ENCODE assay signal across 9 cellular contexts in genomic region chr18:50306944-50307343, GRCh38. TPM values are rescaled to one million over a fixed set of nuclear protein-coding genes. Genes with fewer than 3 reads are reported as not detected.
DNase-seq lines count a peak whose midpoint lies in the region; ATAC-seq, FAIRE-seq and TF ChIP-seq lines count a peak whose summit lies in the region.
"Had no signal": no experiment of that assay in that cellular context is flagged by ENCODE, and none has a peak within 500 bp of the region (broad histone marks: within the 10 kb centered on the region; RNA-seq: fewer than 3 reads in every experiment).

No MANE protein-coding gene starts in this region.

- ATAC-seq in natural killer cell treated with Interleukin-12 subunit alpha and Interleukin-12 subunit beta and Interleukin-15 and Interleukin-18, amount 100 ng/mL, for 72 hours: no peak
- no peak for ATAC-seq in GM21360 (IDR thresholded peaks at IDR 0.05; ENCODE audit: unreplicated experiment)

- no peak for FAIRE-seq in GM12891 (lab: Jason Lieb, UNC)

- H3K36me3 ChIP-seq in CD4-positive, alpha-beta memory T cell (ENCODE audit: insufficient read depth, low read length): no peaks in the 10 kb centered on the region
- H3K36me3 ChIP-seq: upper lobe of left lung had no signal

- POLR2A ChIA-PET in CD4-positive, alpha-beta memory T cell (lab: Charles Lee; ENCODE audit: partially characterized antibody): interaction anchor here (1.0 to 2.2 kb wide), 6 partner anchors 9 to 820 kb away, joined by 4 to 29 read pairs (median 8); partner anchors contain the start of genes C18orf32, MBD1 and SKA1

- H3K36me3 Mint-ChIP-seq in CD4-positive, alpha-beta memory T cell: no peaks in the 10 kb centered on the region
- H3K36me3 Mint-ChIP-seq in natural killer cell treated with Interleukin-12 subunit alpha and Interleukin-12 subunit beta and Interleukin-15 and Interleukin-18, amount 100 ng/mL, for 72 hours: no peaks in the 10 kb centered on the region

- H3K4me3 Mint-ChIP-seq in CD4-positive, alpha-beta memory T cell: peak overlapping the region; percentile 49 to 97 (median 94)
- peak overlapping the region; percentile 86 for H3K4me3 Mint-ChIP-seq in natural killer cell treated with Interleukin-12 subunit alpha and Interleukin-12 subunit beta and Interleukin-15 and Interleukin-18, amount 100 ng/mL, for 72 hours

- no peak for DNase-seq in CD4-positive, alpha-beta memory T cell
- DNase-seq in Jurkat, Clone E6-1 (ENCODE audit: low read depth, low spot score): no peak
- DNase-seq in caudate nucleus (lab: John Stamatoyannopoulos, UW): no peak
- DNase-seq in natural killer cell treated with Interleukin-12 subunit alpha and Interleukin-12 subunit beta and Interleukin-15 and Interleukin-18, amount 100 ng/mL, for 72 hours (ENCODE audit: low spot score): no peak
- no peak for DNase-seq in NCI-H2227 (lab: John Stamatoyannopoulos, UW; ENCODE audit: unreplicated experiment)
- DNase-seq in NCI-H2107 (lab: John Stamatoyannopoulos, UW): no peak
- no peak for DNase-seq in GM12891 (ENCODE audit: insufficient read length, low spot score)

- CTCF ChIA-PET in CD4-positive, alpha-beta memory T cell (lab: Charles Lee; ENCODE audit: partially characterized antibody): interaction anchor here (1.1 to 3.0 kb wide), 4 partner anchors 18 to 50 kb away, joined by 3 to 9 read pairs (median 6); partner anchors contain the start of gene MBD1

- no peak for TF ChIP-seq POLR2A in GM12891 (IDR thresholded peaks at IDR 0.05; ENCODE audit: low read depth, low read length)

- intact Hi-C loops in CD4-positive, alpha-beta memory T cell (cut with micrococcal nuclease): loop anchor here (1.0 to 5.0 kb wide), 6 partner anchors 9 to 68 kb away; partner anchors contain the start of genes CFAP53, CXXC1, MBD1 and SKA1

- H3K4me3 ChIP-seq in CD4-positive, alpha-beta memory T cell (ENCODE audit: low read length in 2 of 2): peak overlapping the region in 1 of 2 donors; percentile 53
- peak overlapping the region; percentile 57 for H3K4me3 ChIP-seq in Jurkat, Clone E6-1 (ENCODE audit: low read length)

- H3K4me1 Mint-ChIP-seq in CD4-positive, alpha-beta memory T cell: peaks cover 8 to 21% (median 14%) of the 10 kb centered on the region in 4 donors
- peaks cover 9 to 12% of the 10 kb centered on the region in 2 donors for H3K4me1 Mint-ChIP-seq in natural killer cell treated with Interleukin-12 subunit alpha and Interleukin-12 subunit beta and Interleukin-15 and Interleukin-18, amount 100 ng/mL, for 72 hours (ENCODE audit: low read depth in 2 of 2)

- peak overlapping the region in 4 of 7 donors; percentile 27 to 67 (median 58) for H3K27ac Mint-ChIP-seq in CD4-positive, alpha-beta memory T cell
- H3K27ac Mint-ChIP-seq in natural killer cell treated with Interleukin-12 subunit alpha and Interleukin-12 subunit beta and Interleukin-15 and Interleukin-18, amount 100 ng/mL, for 72 hours: no peak overlapping the region

- H3K4me1 ChIP-seq in CD4-positive, alpha-beta memory T cell (ENCODE audit: insufficient read depth, low read length): peaks cover 15% of the 10 kb centered on the region

- peaks cover 0 to 8% (median 4%) of the 10 kb centered on the region in 8 donors for H3K9me3 Mint-ChIP-seq in CD4-positive, alpha-beta memory T cell
- H3K9me3 Mint-ChIP-seq in natural killer cell treated with Interleukin-12 subunit alpha and Interleukin-12 subunit beta and Interleukin-15 and Interleukin-18, amount 100 ng/mL, for 72 hours: no peaks in the 10 kb centered on the region

- peaks cover 0 to 6% of the 10 kb centered on the region in 2 donors for H3K9me3 ChIP-seq in CD4-positive, alpha-beta memory T cell (ENCODE audit: control insufficient read depth in 1 of 2, low read length in 2 of 2)

- no peaks in the 10 kb centered on the region for H3K27me3 ChIP-seq in CD4-positive, alpha-beta memory T cell (ENCODE audit: insufficient read depth, low read length)
- H3K27me3 ChIP-seq: upper lobe of left lung had no signal

- no peak overlapping the region for H3K27ac ChIP-seq in CD4-positive, alpha-beta memory T cell (ENCODE audit: low read depth, low read length)
- peak overlapping the region; percentile 49 for H3K27ac ChIP-seq in caudate nucleus (ENCODE audit: low read depth, low read length)

- peaks cover 13 to 26% of the 10 kb centered on the region in 2 donors for H3K27me3 Mint-ChIP-seq in CD4-positive, alpha-beta memory T cell
- H3K27me3 Mint-ChIP-seq in natural killer cell treated with Interleukin-12 subunit alpha and Interleukin-12 subunit beta and Interleukin-15 and Interleukin-18, amount 100 ng/mL, for 72 hours: peaks cover 6 to 27% of the 10 kb centered on the region in 2 donors

TF ChIP-seq in GM12891, 5 proteins besides CTCF, POLR2A, EP300 and RAD21:
- TF ChIP-seq SPI1 (IDR thresholded peaks at IDR 0.05; ENCODE audit: low read depth, low read length) (no peak), PAX5 (IDR thresholded peaks at IDR 0.05; ENCODE audit: insufficient read depth, low read length, severe bottlenecking) (no peak), POLR2AphosphoS5 (IDR thresholded peaks at IDR 0.05; ENCODE audit: low read depth, low read length) (no peak), TAF1 (IDR thresholded peaks at IDR 0.05; ENCODE audit: low read depth, low read length) (no peak), POU2F2 (IDR thresholded peaks at IDR 0.05; ENCODE audit: low read depth, low read length) (no peak)
TF ChIP-seq in GM12891: peak in this region for 0.

RNA-seq across cellular contexts. Expression of gene CXXC1, which starts 19.5 kb away (rescaled TPM):
- total RNA-seq in CD4-positive, alpha-beta memory T cell: 100 to 1,000 TPM; 165 to 191 TPM
- polyA plus RNA-seq in CD4-positive, alpha-beta memory T cell: 10 to 100 TPM; 38.1 to 80.8 TPM
- polyA plus RNA-seq in Jurkat, Clone E6-1 (2012; ENCODE audit: insufficient read depth, insufficient read length): 139 TPM
- 100 to 1,000 TPM; 108 to 162 TPM for total RNA-seq in natural killer cell treated with Interleukin-12 subunit alpha and Interleukin-12 subunit beta and Interleukin-15 and Interleukin-18, amount 100 ng/mL, for 72 hours
- 107 TPM for polyA plus RNA-seq in GM12891 (2012; ENCODE audit: low read depth, missing spikeins)

RNA-seq across cellular contexts. Expression of gene MBD1, which starts 25.6 kb away (rescaled TPM):
- total RNA-seq in CD4-positive, alpha-beta memory T cell: 100 to 1,000 TPM; 135 to 144 TPM
- 10 to 100 TPM; 24.5 to 39.2 TPM for polyA plus RNA-seq in CD4-positive, alpha-beta memory T cell
- 69.0 TPM for polyA plus RNA-seq in Jurkat, Clone E6-1 (2012; ENCODE audit: insufficient read depth, insufficient read length)
- total RNA-seq in natural killer cell treated with Interleukin-12 subunit alpha and Interleukin-12 subunit beta and Interleukin-15 and Interleukin-18, amount 100 ng/mL, for 72 hours: 100 to 1,000 TPM; 101 to 129 TPM
- polyA plus RNA-seq in GM12891 (2012; ENCODE audit: low read depth, missing spikeins): 63.6 TPM

RNA-seq across cellular contexts. Expression of gene CFAP53, which starts 40.6 kb away (rescaled TPM):
- 1 to 10 TPM; 1.4 to 1.6 TPM for total RNA-seq in CD4-positive, alpha-beta memory T cell
- polyA plus RNA-seq in CD4-positive, alpha-beta memory T cell: under 1 TPM; 0.10 to 0.13 TPM
- 2.2 TPM for polyA plus RNA-seq in Jurkat, Clone E6-1 (2012; ENCODE audit: insufficient read depth, insufficient read length)
- total RNA-seq in natural killer cell treated with Interleukin-12 subunit alpha and Interleukin-12 subunit beta and Interleukin-15 and Interleukin-18, amount 100 ng/mL, for 72 hours: under 1 TPM; 0.31 to 0.92 TPM
- polyA plus RNA-seq in GM12891 (2012; ENCODE audit: low read depth, missing spikeins): 0.22 TPM

Comparison
In these comparisons a context has a peak if more than half of its experiments do, and no peak if none do; other contexts are left out.
1. H3K27ac Mint-ChIP-seq: peak in CD4-positive, alpha-beta memory T cell (4 of 7); none in natural killer cell treated with Interleukin-12 subunit alpha and Interleukin-12 subunit beta and Interleukin-15 and Interleukin-18, amount 100 ng/mL, for 72 hours (0 of 2).